ENCODE assay signal across 11 cellular contexts in the genomic region with DNA sequence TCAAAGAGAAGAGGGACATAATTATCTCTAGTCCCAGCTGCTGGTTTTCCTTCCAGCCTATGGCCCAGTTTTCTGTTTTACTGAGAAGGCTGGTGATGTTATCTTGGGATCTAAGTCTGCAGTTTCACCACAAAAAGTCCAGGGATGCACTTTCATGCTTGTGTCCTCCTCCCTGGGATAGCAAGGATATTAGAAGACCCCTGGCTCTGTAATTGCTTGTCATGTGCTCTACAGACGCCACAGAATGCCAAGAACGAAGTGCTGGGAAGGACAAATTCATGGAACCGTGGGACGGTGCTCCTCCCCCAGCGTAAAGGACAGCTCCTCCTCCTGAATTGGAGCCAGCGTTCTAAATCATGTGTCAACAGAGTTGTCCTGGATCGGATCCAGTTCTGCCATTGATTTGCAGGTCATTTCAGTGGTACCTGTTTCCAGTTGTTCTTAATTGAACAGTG. TPM values are rescaled to one million over a fixed set of nuclear protein-coding genes. Genes with fewer than 3 reads are reported as not detected.
A peak's percentile ranks its signal among the peaks of the same experiment; 100 is the strongest.
DNase-seq lines count a peak whose midpoint lies in the region; ATAC-seq, FAIRE-seq and TF ChIP-seq lines count a peak whose summit lies in the region.
"Had no signal": no experiment of that assay in that cellular context is flagged by ENCODE, and none has a peak within 500 bp of the region (broad histone marks: within the 10 kb centered on the region; RNA-seq: fewer than 3 reads in every experiment).

No MANE protein-coding gene starts in this region.

- TF ChIP-seq CTCF in adrenal gland (IDR thresholded peaks at IDR 0.05) (no peak), mucosa of descending colon (IDR thresholded peaks at IDR 0.05) (no peak)

- TF ChIP-seq POLR2A in adrenal gland (IDR thresholded peaks at IDR 0.05), result no peak

- FAIRE-seq in frontal cortex (lab: Jason Lieb, UNC), result no peak

- H3K36me3 ChIP-seq in adrenal gland (replicated peaks in 1 of 2) (no peaks in the 10 kb centered on the region), mucosa of descending colon (ENCODE audit: low read depth) (no peaks in the 10 kb centered on the region)
- H3K36me3 ChIP-seq: WERI-Rb-1 had no signal

- 15 to 22% (median 18%) methylated on average over 7 of the region's 7 CpGs for WGBS in adrenal gland, 4 donors

- DNase-seq in DMS53 treated with DMSO at 0.1 percent for 48 hours (lab: John Stamatoyannopoulos, UW; ENCODE audit: unreplicated experiment) (peak; percentile 49), NCI-H2029 (lab: John Stamatoyannopoulos, UW) (peak; percentile 85), adrenal gland (peak in 6 of 7 donors; percentile 39 to 80 (median 49)), mucosa of descending colon (peak in 1 of 3 donors; percentile 39), frontal cortex (ENCODE audit: low spot score in 2 of 2) (no peak), activated gamma-delta T cell treated with Interleukin-2 at 50 U/mL for 16 hours (no peak), A172 (ENCODE audit: low spot score) (no peak)
- DNase-seq: CD4-positive, CD25-positive, alpha-beta regulatory T cell; WERI-Rb-1 had no signal

- intact Hi-C loops in adrenal gland (cut with DNase I), result no loop called here
- intact Hi-C loops in mucosa of descending colon (cut with DNase I, micrococcal nuclease), result no loop called here

- no peaks in the 10 kb centered on the region for H3K9me3 ChIP-seq in adrenal gland (replicated peaks in 1 of 3)
- H3K9me3 ChIP-seq in mucosa of descending colon, result no peaks in the 10 kb centered on the region

- H3K27ac ChIP-seq in adrenal gland, result no peak overlapping the region
- H3K27ac ChIP-seq: WERI-Rb-1 had no signal

- peak; percentile 17 for ATAC-seq in mucosa of descending colon
- no peak for ATAC-seq in GM19351 (IDR thresholded peaks at IDR 0.05; ENCODE audit: unreplicated experiment)

- H3K4me1 ChIP-seq in adrenal gland (replicated peaks in 1 of 2) (no peaks in the 10 kb centered on the region), mucosa of descending colon (ENCODE audit: low read depth) (no peaks in the 10 kb centered on the region)

- H3K4me3 ChIP-seq in adrenal gland (peak overlapping the region in 1 of 4 donors; percentile 10), mucosa of descending colon (no peak overlapping the region)

- peaks cover 12% of the 10 kb centered on the region for H3K27me3 ChIP-seq in adrenal gland

RNA-seq across cellular contexts. Expression of a gene that starts 8.6 kb away (rescaled TPM):
- 10 to 100 TPM in 1 of 8 donors, 1 to 10 TPM in 5, under 1 TPM in 2; 0.72 to 17.6 (median 2.5) TPM for total RNA-seq in adrenal gland
- polyA plus RNA-seq in adrenal gland, result 1 to 10 TPM; 2.2 to 6.0 (median 5.9) TPM
- total RNA-seq in mucosa of descending colon, result 10 to 100 TPM in 1 of 3 donors, 1 to 10 TPM in 1, under 1 TPM in 1; 0.72 to 61.5 (median 1.4) TPM
- total RNA-seq in frontal cortex, result 76.6 TPM
- 3.1 and 4.6 TPM in 2 replicates for total RNA-seq in A172 (2014; rRNA removed; shearing (Covaris generic))

RNA-seq across cellular contexts. Expression of a gene that starts 58.2 kb away (rescaled TPM):
- total RNA-seq in adrenal gland (not detected), mucosa of descending colon (not detected), frontal cortex (not detected)
- polyA plus RNA-seq in adrenal gland, result not detected
- total RNA-seq in A172 (2014; rRNA removed; shearing (Covaris generic)), result not detected in 2 replicates
- total RNA-seq: CD4-positive, CD25-positive, alpha-beta regulatory T cell; mesenteric fat pad had no signal
- polyA plus RNA-seq: CD4-positive, CD25-positive, alpha-beta regulatory T cell had no signal

Comparison
In these comparisons a context has a peak if more than half of its experiments do, and no peak if none do; other contexts are left out.
1. DNase-seq: peak in DMS53 treated with DMSO at 0.1 percent for 48 hours (single experiment), NCI-H2029 (single experiment) and adrenal gland (6 of 7); none in frontal cortex (0 of 2), activated gamma-delta T cell treated with Interleukin-2 at 50 U/mL for 16 hours (single experiment) and A172 (single experiment).